Comparison of ENCODE assay signal across 1 cellular context in genomic region chr7:114957434-114957833, GRCh38.
TF ChIP-seq lines count a peak whose summit lies in the region.

No MANE protein-coding gene starts in this region.

TF ChIP-seq in HepG2, 621 proteins besides CTCF, POLR2A, EP300 and RAD21:
- TF ChIP-seq MAFK (conservative IDR thresholded peaks at IDR 0.05 in 1 of 2, IDR thresholded peaks at IDR 0.05 in 1 of 2; ENCODE audit: low read length in 2 of 2) = peak; percentile 89 to 93
- peak; percentile 92 for TF ChIP-seq MAFF (IDR thresholded peaks at IDR 0.05; ENCODE audit: low read depth, low read length)
- TF ChIP-seq ZNF597 (CRISPR knock-in tag; IDR thresholded peaks at IDR 0.05) = no peak
